Comparison of ENCODE assay signal across 33 cellular contexts in the genomic region with DNA sequence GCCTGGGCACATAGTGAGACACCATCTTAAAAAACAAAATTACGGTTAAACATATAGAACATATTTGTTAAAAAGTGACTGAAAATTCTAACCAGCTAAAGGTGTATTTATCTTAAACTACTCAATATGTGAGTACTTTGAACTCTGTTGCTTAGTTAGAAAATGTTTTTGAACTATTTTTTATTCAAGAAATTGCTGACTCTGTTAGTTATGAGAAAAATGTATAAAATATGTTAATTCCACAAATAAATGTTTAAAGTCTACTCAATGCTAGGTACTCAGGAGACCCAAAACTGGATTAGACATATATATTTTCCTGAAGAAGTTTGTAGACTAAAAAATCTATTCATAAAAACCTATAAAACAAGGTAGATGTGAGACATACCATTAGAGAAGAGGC. TPM values are rescaled to one million over a fixed set of nuclear protein-coding genes. Genes with fewer than 3 reads are reported as not detected.
"Had no signal": no experiment of that assay in that cellular context is flagged by ENCODE, and none has a peak within 500 bp of the region (broad histone marks: within the 10 kb centered on the region; RNA-seq: fewer than 3 reads in every experiment).

No MANE protein-coding gene starts in this region.

- H2AFZ ChIP-seq: neural progenitor cell, parathyroid adenoma had no signal

- H3K9me3 ChIP-seq: ovary, psoas muscle, suprapubic skin, testis, tibial artery, transverse colon, upper lobe of right lung, uterus had no signal

- H3K27ac Mint-ChIP-seq: naive thymus-derived CD4-positive, alpha-beta T cell; natural killer cell; nephron; neural progenitor cell; progenitor cell of endocrine pancreas; stimulated activated memory B cell treated with anti-CD40 and anti-IgM and Interleukin-4, amounts not matched to agents 10 μg/mL and 1 μg/mL and 100 μg/mL, for 72 hours; stimulated activated naive CD8-positive, alpha-beta T cell treated with anti-CD3 and anti-CD28 coated beads, Interleukin-15, amount 100 ng/mL, for 72 hours; type B pancreatic cell had no signal

- H3K27me3 ChIP-seq: neural progenitor cell, ovary, suprapubic skin, testis, tibial artery, transverse colon, upper lobe of right lung, uterus had no signal

- H3K4me1 ChIP-seq: neural progenitor cell, parathyroid adenoma, psoas muscle, suprapubic skin, transverse colon, uterus had no signal

- H3K79me2 ChIP-seq: parathyroid adenoma had no signal

- H3K9ac ChIP-seq: neural progenitor cell, parathyroid adenoma had no signal

- H3K4me3 ChIP-seq: neural progenitor cell, ovary, psoas muscle, skin epidermis, suprapubic skin, testis, tibial artery, transverse colon, upper lobe of right lung, uterus had no signal

- H3K36me3 ChIP-seq: neural progenitor cell, ovary, suprapubic skin, tibial artery, transverse colon, upper lobe of right lung, uterus had no signal

- DNase-seq: natural killer cell; occipital lobe; ovary; posterior cingulate gyrus; psoas muscle; right cardiac atrium; stimulated activated CD4-positive, alpha-beta T cell treated with anti-CD3 and anti-CD28 coated beads, Interleukin-15, amount 100 ng/mL, for 24 hours; stimulated activated CD4-positive, alpha-beta T cell treated with anti-CD3 and anti-CD28 coated beads, Interleukin-4, amount 100 ng/mL, for 1 hour; stimulated activated CD4-positive, alpha-beta T cell treated with anti-CD3 and anti-CD28 coated beads, Interleukin-4, amount 100 ng/mL, for 4 hours; stimulated activated CD8-positive, alpha-beta memory T cell treated with anti-CD3 and anti-CD28 coated beads, Interleukin-4, amount 100 ng/mL, for 48 hours; stimulated activated naive CD8-positive, alpha-beta T cell treated with anti-CD3 and anti-CD28 coated beads, Interleukin-15, amount 100 ng/mL, for 72 hours; stimulated activated naive CD8-positive, alpha-beta T cell treated with anti-CD3 and anti-CD28 coated beads, Interleukin-15, Interleukin-2, amounts not matched to agents 100 U/mL and 50 U/mL, for 24 hours; substantia nigra; testis; tibial artery; transverse colon; upper lobe of right lung; uterus had no signal

- H3K27ac ChIP-seq: neural progenitor cell, ovary, parathyroid adenoma, psoas muscle, skin epidermis, suprapubic skin, testis, tibial artery, transverse colon, upper lobe of right lung, uterus had no signal

- H3K4me1 Mint-ChIP-seq: naive thymus-derived CD4-positive, alpha-beta T cell; natural killer cell; neural progenitor cell; stimulated activated memory B cell treated with anti-CD40 and anti-IgM and Interleukin-4, amounts not matched to agents 10 μg/mL and 1 μg/mL and 100 μg/mL, for 72 hours; stimulated activated naive CD8-positive, alpha-beta T cell treated with anti-CD3 and anti-CD28 coated beads, Interleukin-15, amount 100 ng/mL, for 72 hours had no signal

- H3K4me3 Mint-ChIP-seq: naive thymus-derived CD4-positive, alpha-beta T cell; natural killer cell; nephron; neural progenitor cell; stimulated activated memory B cell treated with anti-CD40 and anti-IgM and Interleukin-4, amounts not matched to agents 10 μg/mL and 1 μg/mL and 100 μg/mL, for 72 hours; stimulated activated naive CD8-positive, alpha-beta T cell treated with anti-CD3 and anti-CD28 coated beads, Interleukin-15, amount 100 ng/mL, for 72 hours; type B pancreatic cell had no signal

- H3K4me2 ChIP-seq: neural progenitor cell had no signal

- H3K27me3 Mint-ChIP-seq: progenitor cell of endocrine pancreas; stimulated activated memory B cell treated with anti-CD40 and anti-IgM and Interleukin-4, amounts not matched to agents 10 μg/mL and 1 μg/mL and 100 μg/mL, for 72 hours; stimulated activated naive CD8-positive, alpha-beta T cell treated with anti-CD3 and anti-CD28 coated beads, Interleukin-15, amount 100 ng/mL, for 72 hours; type B pancreatic cell had no signal

- H3K9me3 Mint-ChIP-seq: naive thymus-derived CD4-positive, alpha-beta T cell; natural killer cell; nephron; neural progenitor cell; stimulated activated memory B cell treated with anti-CD40 and anti-IgM and Interleukin-4, amounts not matched to agents 10 μg/mL and 1 μg/mL and 100 μg/mL, for 72 hours; stimulated activated naive CD8-positive, alpha-beta T cell treated with anti-CD3 and anti-CD28 coated beads, Interleukin-15, amount 100 ng/mL, for 72 hours; type B pancreatic cell had no signal

- H3K36me3 Mint-ChIP-seq: naive thymus-derived CD4-positive, alpha-beta T cell; natural killer cell; neural progenitor cell; stimulated activated memory B cell treated with anti-CD40 and anti-IgM and Interleukin-4, amounts not matched to agents 10 μg/mL and 1 μg/mL and 100 μg/mL, for 72 hours; type B pancreatic cell had no signal

- ATAC-seq: naive thymus-derived CD4-positive, alpha-beta T cell; natural killer cell; psoas muscle; right cardiac atrium; sciatic nerve; stimulated activated memory B cell treated with anti-CD40 and anti-IgM and Interleukin-4, amounts not matched to agents 10 μg/mL and 1 μg/mL and 100 μg/mL, for 72 hours; stimulated activated naive CD8-positive, alpha-beta T cell treated with anti-CD3 and anti-CD28 coated beads, Interleukin-15, amount 100 ng/mL, for 72 hours; stimulated activated naive CD8-positive, alpha-beta T cell treated with anti-CD3 and anti-CD28 coated beads, Interleukin-15, Interleukin-2, amounts not matched to agents 100 U/mL and 50 U/mL, for 24 hours; upper lobe of right lung had no signal

RNA-seq across cellular contexts. Expression of a gene that starts 23.0 kb away (rescaled TPM):
- total RNA-seq: natural killer cell, occipital lobe, osteoblast, ovary, progenitor cell of endocrine pancreas, psoas muscle, renal cortical epithelial cell, right cardiac atrium, sciatic nerve, suprapubic skin, transverse colon, upper lobe of right lung, urinary bladder, uterus had no signal
- polyA plus RNA-seq: naive thymus-derived CD4-positive, alpha-beta T cell; neural cell; ovary; psoas muscle; right cardiac atrium; thymus; urinary bladder had no signal
